9 cellular contexts compared by ENCODE assay signal in the genomic region with DNA sequence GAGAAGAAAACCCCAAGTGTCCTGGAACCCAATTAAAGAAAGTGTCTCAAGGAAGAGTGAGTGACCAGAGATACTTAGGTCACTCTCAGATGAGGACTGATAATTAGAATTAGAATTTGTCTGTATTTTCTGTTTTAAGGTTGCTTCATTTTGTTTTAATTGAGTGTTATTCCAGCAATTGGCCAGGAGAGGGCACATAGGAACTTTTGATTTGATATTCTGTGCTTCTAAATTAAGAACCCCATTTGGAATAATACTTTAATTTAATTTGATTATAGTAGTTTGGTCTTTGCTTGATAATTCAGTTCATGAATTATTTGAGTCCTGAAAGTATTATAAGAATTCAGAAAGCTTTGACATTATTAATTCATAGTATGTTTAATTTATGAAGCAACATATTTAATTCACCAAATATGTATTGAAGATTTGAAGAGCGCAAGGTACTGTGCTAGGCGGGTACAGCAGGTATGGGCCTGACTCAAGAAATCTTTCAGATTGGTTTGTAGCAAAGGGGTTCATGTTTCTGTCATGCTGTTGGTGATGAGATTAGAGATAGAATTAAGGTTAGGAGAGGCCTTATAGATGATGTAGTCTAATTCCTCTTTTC. TPM values are rescaled to one million over a fixed set of nuclear protein-coding genes. Genes with fewer than 3 reads are reported as not detected.
DNase-seq lines count a peak whose midpoint lies in the region; ATAC-seq and TF ChIP-seq lines count a peak whose summit lies in the region.
"Had no signal": no experiment of that assay in that cellular context is flagged by ENCODE, and none has a peak within 500 bp of the region (broad histone marks: within the 10 kb centered on the region; RNA-seq: fewer than 3 reads in every experiment).

No MANE protein-coding gene starts in this region.

- DNase-seq in DMS79 treated with DMSO at 0.1 percent for 48 hours (lab: John Stamatoyannopoulos, UW), result peak; percentile 8
- no peak for DNase-seq in DMS79 (lab: John Stamatoyannopoulos, UW)
- DNase-seq in NCI-H1694 (lab: John Stamatoyannopoulos, UW), result peak; percentile 11
- DNase-seq in epithelial cell of proximal tubule (ENCODE audit: low read depth), result no peak
- no peak for DNase-seq in retinal pigment epithelial cell (ENCODE audit: low read depth)
- no peak for DNase-seq in NCI-H226

- no peak for ATAC-seq in HG03045 (IDR thresholded peaks at IDR 0.05; ENCODE audit: unreplicated experiment)
- no peak for ATAC-seq in HG03354 (IDR thresholded peaks at IDR 0.05; ENCODE audit: poor library complexity, severe bottlenecking, unreplicated experiment)
- ATAC-seq: naive thymus-derived CD8-positive, alpha-beta T cell had no signal

- peak; percentile 63 for TF ChIP-seq CTCF in epithelial cell of proximal tubule (conservative IDR thresholded peaks at IDR 0.05; ENCODE audit: low read depth, low read length)
- peak; percentile 57 for TF ChIP-seq CTCF in retinal pigment epithelial cell (conservative IDR thresholded peaks at IDR 0.05; ENCODE audit: low read depth, low read length)

- H3K4me3 ChIP-seq in epithelial cell of proximal tubule (ENCODE audit: low read depth, low read length), result no peak overlapping the region
- H3K4me3 ChIP-seq in retinal pigment epithelial cell (ENCODE audit: low read length), result no peak overlapping the region

RNA-seq across cellular contexts. Expression of gene MRPL22, which starts 4.9 kb away (rescaled TPM):
- 20.3 and 52.2 TPM in 2 replicates for total RNA-seq in epithelial cell of proximal tubule

RNA-seq across cellular contexts. Expression of gene GEMIN5, which starts 7.8 kb away (rescaled TPM):
- 13.0 and 22.6 TPM in 2 replicates for total RNA-seq in epithelial cell of proximal tubule

Comparison
In these comparisons a context has a peak if more than half of its experiments do, and no peak if none do; other contexts are left out.
1. DNase-seq: peak in DMS79 treated with DMSO at 0.1 percent for 48 hours (single experiment) and NCI-H1694 (single experiment); none in DMS79 (single experiment), epithelial cell of proximal tubule (single experiment), retinal pigment epithelial cell (single experiment) and NCI-H226 (single experiment).